ENCODE assay signal across 1 cellular context in the genomic region with DNA sequence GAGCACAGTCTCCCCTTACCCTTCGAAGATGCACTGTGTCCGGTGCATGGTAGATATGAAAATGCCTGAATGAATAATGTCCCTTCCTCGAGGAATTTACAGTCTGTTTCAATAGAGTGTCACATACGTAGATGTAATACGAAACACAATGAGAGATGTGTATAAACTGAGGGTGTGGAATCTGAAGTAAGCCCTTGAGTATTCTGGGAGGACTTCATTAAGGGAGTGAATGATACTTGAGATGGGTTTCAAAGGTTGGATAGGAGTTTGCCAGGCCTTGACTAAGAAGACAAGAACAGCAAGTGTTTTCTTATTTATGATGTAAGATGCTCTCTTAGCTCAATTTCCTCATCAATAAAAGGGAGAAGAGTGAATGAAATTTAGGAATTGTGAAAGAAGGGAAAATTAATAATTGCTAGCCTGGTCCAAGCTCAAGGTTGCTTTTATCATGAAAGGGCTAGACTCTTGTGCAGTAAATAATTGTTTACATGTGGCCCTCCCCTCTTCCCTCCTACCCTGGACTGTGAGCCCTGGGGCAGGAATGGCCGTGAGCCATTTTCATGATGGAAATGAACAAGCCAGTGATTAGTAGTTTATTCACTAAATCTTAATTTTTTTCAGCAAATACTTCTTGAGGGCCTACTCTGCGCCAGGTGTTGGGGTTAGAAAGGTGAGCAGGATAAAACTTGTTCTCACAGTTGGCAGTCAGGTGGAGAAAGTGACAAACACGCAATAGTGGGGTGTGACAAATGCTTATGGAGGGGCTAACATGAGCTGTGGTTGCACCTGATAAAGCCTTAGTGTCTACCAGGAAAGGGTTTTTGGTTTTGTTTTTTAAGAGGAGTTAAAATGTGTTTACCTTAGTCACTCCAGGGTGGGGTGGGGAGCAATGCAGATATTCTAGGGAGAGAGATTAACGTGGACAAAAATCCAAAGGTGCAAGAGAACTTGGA.
TF ChIP-seq lines count a peak whose summit lies in the region.

No MANE protein-coding gene starts in this region.

TF ChIP-seq in H1, 55 proteins besides CTCF, POLR2A, EP300 and RAD21:
- no peak for TF ChIP-seq SIRT6 (IDR thresholded peaks at IDR 0.05; ENCODE audit: low read length)
- TF ChIP-seq SP2 (IDR thresholded peaks at IDR 0.05; ENCODE audit: low read length) = no peak
- no peak for TF ChIP-seq PHF8 (conservative IDR thresholded peaks at IDR 0.05; ENCODE audit: low read depth, low read length)
- TF ChIP-seq POLR2AphosphoS5 (IDR thresholded peaks at IDR 0.05; ENCODE audit: low read depth, low read length) = no peak
- TF ChIP-seq MAFK (IDR thresholded peaks at IDR 0.05; ENCODE audit: low read depth, low read length) = no peak
TF ChIP-seq in H1: peak in this region for 0.
